ENCODE assay signal across 1 cellular context in genomic region chr10:126459878-126460481, GRCh38.
TF ChIP-seq lines count a peak whose summit lies in the region.

No MANE protein-coding gene starts in this region.

TF ChIP-seq in HCT116, 20 proteins besides CTCF, POLR2A, EP300 and RAD21 (continued from another document):
- TF ChIP-seq REST (IDR thresholded peaks at IDR 0.05; ENCODE audit: low read depth), result no peak
- TF ChIP-seq TCF7L2 (IDR thresholded peaks at IDR 0.05; ENCODE audit: borderline replicate concordance, extremely low read depth, insufficient read depth, insufficient read length), result no peak
TF ChIP-seq in HCT116: peak in this region for 7.
